ENCODE assay signal across 1 cellular context in genomic region chr5:159170021-159170420, GRCh38.
TF ChIP-seq lines count a peak whose summit lies in the region.

No MANE protein-coding gene starts in this region.

TF ChIP-seq in IMR-90, 13 proteins besides CTCF, POLR2A, EP300 and RAD21 (continued from another document):
- TF ChIP-seq ELK1 (IDR thresholded peaks at IDR 0.05; ENCODE audit: borderline replicate concordance, low read depth, low read length) (no peak), MXI1 (IDR thresholded peaks at IDR 0.05; ENCODE audit: borderline replicate concordance, low read depth, low read length) (no peak), CEBPB (IDR thresholded peaks at IDR 0.05; ENCODE audit: low read depth, low read length) (no peak), RCOR1 (IDR thresholded peaks at IDR 0.05; ENCODE audit: insufficient replicate concordance, low read length) (no peak)
TF ChIP-seq in IMR-90: peak in this region for 0.
